ENCODE assay signal across 8 cellular contexts in the genomic region with DNA sequence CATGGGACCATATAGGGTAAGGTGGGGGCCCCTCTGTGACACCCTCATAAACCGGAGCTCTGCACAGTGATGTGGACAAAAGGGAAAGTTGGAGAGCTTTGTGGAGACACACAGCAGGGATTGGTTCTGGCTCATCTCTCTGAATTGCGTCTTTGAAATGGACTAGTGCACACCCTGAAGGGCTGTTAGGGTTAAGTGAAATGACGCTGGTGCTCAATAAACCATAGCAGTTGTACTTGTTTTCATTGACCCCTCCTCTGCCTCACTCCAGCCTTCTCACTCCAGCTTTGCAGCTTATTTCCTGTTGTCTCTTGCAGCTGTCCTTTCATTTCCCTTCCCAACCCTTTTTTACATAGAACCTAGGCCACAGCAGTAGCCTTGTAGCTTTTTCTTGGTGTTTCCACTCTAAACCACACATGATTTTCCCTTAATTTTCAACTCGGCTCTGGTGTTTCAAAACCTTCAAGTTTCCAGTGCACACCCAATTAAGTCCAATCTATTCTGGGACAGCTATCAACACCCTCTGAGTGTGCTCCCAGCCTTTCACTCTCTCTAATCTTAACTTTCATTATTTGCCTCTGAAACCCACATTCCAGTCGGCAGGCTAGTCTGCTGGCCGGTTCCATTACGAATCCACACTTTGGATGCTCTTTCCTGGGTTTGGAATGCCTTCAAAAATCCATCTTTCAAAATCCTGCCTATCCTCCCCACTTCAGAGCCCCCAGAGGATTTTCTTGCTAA. TPM values are rescaled to one million over a fixed set of nuclear protein-coding genes. Genes with fewer than 3 reads are reported as not detected.
DNase-seq lines count a peak whose midpoint lies in the region; ATAC-seq, FAIRE-seq and TF ChIP-seq lines count a peak whose summit lies in the region.

No MANE protein-coding gene starts in this region.

- H3K27ac Mint-ChIP-seq in T-helper 2 cell treated with Interferon-gamma antibody and Interleukin-4, amounts not matched to agents 5 μg/mL and 100 μg/mL, for 36 hours = peak overlapping the region; percentile 10

- peaks cover 0 to 4% of the 10 kb centered on the region in 2 donors for H3K4me1 ChIP-seq in small intestine (ENCODE audit: control insufficient read depth in 2 of 2, insufficient read depth in 1 of 2, low read depth in 1 of 2, low read length in 1 of 2)

- H3K9me3 Mint-ChIP-seq in T-helper 2 cell treated with Interferon-gamma antibody and Interleukin-4, amounts not matched to agents 5 μg/mL and 100 μg/mL, for 36 hours = no peaks in the 10 kb centered on the region

- WGBS in small intestine, 3 donors = 44 to 50% (median 48%) methylated on average over 7 of the region's 7 CpGs

- no peak for DNase-seq in T-helper 2 cell treated with Interferon-gamma antibody and Interleukin-4, amounts not matched to agents 5 μg/mL and 100 μg/mL, for 36 hours (ENCODE audit: low spot score)
- DNase-seq in T-helper 2 cell (no peak), NAMALWA (ENCODE audit: low spot score) (peak; percentile 38), fibroblast of pulmonary artery (ENCODE audit: low read depth) (peak; percentile 55), small intestine (peak; percentile 15), NCI-H526 (lab: John Stamatoyannopoulos, UW) (no peak), dedifferentiated amniotic fluid mesenchymal stem cell (ENCODE audit: extremely low spot score) (no peak)

- peaks cover 41% of the 10 kb centered on the region for H3K4me1 Mint-ChIP-seq in T-helper 2 cell treated with Interferon-gamma antibody and Interleukin-4, amounts not matched to agents 5 μg/mL and 100 μg/mL, for 36 hours (ENCODE audit: low read depth)

- peaks cover 0 to 5% of the 10 kb centered on the region in 2 donors for H3K27me3 ChIP-seq in small intestine (ENCODE audit: control insufficient read depth in 2 of 2, insufficient read depth in 2 of 2, low read length in 2 of 2)

- no peak overlapping the region for H3K4me3 ChIP-seq in fibroblast of pulmonary artery (replicated peaks; ENCODE audit: low read depth, low read length)
- no peak overlapping the region for H3K4me3 ChIP-seq in small intestine (ENCODE audit: low read depth in 1 of 2, low read length in 2 of 2)

- FAIRE-seq in small intestine (lab: Jason Lieb, UNC) = no peak

- H3K9me3 ChIP-seq in small intestine (ENCODE audit: control insufficient read depth, low read depth) = no peaks in the 10 kb centered on the region

- no peak for ATAC-seq in HG03520 (IDR thresholded peaks at IDR 0.05; ENCODE audit: unreplicated experiment)

- no peaks in the 10 kb centered on the region for H3K36me3 ChIP-seq in small intestine (ENCODE audit: control insufficient read depth in 2 of 2, insufficient read depth in 2 of 2, low read length in 2 of 2)

- H3K27me3 Mint-ChIP-seq in T-helper 2 cell treated with Interferon-gamma antibody and Interleukin-4, amounts not matched to agents 5 μg/mL and 100 μg/mL, for 36 hours (ENCODE audit: low read depth) = no peaks in the 10 kb centered on the region

- H3K4me3 Mint-ChIP-seq in T-helper 2 cell treated with Interferon-gamma antibody and Interleukin-4, amounts not matched to agents 5 μg/mL and 100 μg/mL, for 36 hours = peak overlapping the region; percentile 53

- peak overlapping the region in 1 of 2 donors; percentile 14 for H3K27ac ChIP-seq in small intestine (ENCODE audit: low read depth in 1 of 2, low read length in 1 of 2)

- no peak for TF ChIP-seq CTCF in fibroblast of pulmonary artery (IDR thresholded peaks at IDR 0.05; ENCODE audit: low read length, missing control alignments)

- H3K36me3 Mint-ChIP-seq in T-helper 2 cell treated with Interferon-gamma antibody and Interleukin-4, amounts not matched to agents 5 μg/mL and 100 μg/mL, for 36 hours (ENCODE audit: low read depth) = peaks cover 10% of the 10 kb centered on the region

RNA-seq across cellular contexts. Expression of gene C3orf52, which starts 6.4 kb away (rescaled TPM):
- polyA plus RNA-seq in small intestine = 1 to 10 TPM; 3.8 to 5.9 (median 4.5) TPM

RNA-seq across cellular contexts. Expression of gene GCSAM, which starts 40.4 kb away (rescaled TPM):
- polyA plus RNA-seq in small intestine = 1 to 10 TPM in 1 of 3 donors, under 1 TPM in 1, not detected in 1; 0.54 to 1.3 TPM

RNA-seq across cellular contexts. Expression of gene TMPRSS7, which starts 58.1 kb away (rescaled TPM):
- under 1 TPM in 2 of 3 donors, not detected in 1; 0.22 to 0.81 TPM for polyA plus RNA-seq in small intestine

Comparison
In these comparisons a context has a peak if more than half of its experiments do, and no peak if none do; other contexts are left out.
1. DNase-seq: peak in NAMALWA (single experiment), fibroblast of pulmonary artery (single experiment) and small intestine (single experiment); none in T-helper 2 cell treated with Interferon-gamma antibody and Interleukin-4, amounts not matched to agents 5 μg/mL and 100 μg/mL, for 36 hours (single experiment), T-helper 2 cell (0 of 5), NCI-H526 (0 of 2) and dedifferentiated amniotic fluid mesenchymal stem cell (single experiment).